ENCODE assay signal across 22 cellular contexts in genomic region chrX:1400049-1400448, GRCh38. TPM values are rescaled to one million over a fixed set of nuclear protein-coding genes. Genes with fewer than 3 reads are reported as not detected.
DNase-seq lines count a peak whose midpoint lies in the region; ATAC-seq, FAIRE-seq and TF ChIP-seq lines count a peak whose summit lies in the region.
"Had no signal": no experiment of that assay in that cellular context is flagged by ENCODE, and none has a peak within 500 bp of the region (broad histone marks: within the 10 kb centered on the region; RNA-seq: fewer than 3 reads in every experiment).

No MANE protein-coding gene starts in this region.

- H3K9me3 ChIP-seq in H1 (ENCODE audit: insufficient read depth in 2 of 2, low read depth in 1 of 2, low read length in 1 of 2) = no peaks in the 10 kb centered on the region

- no peak overlapping the region for H2BK20ac ChIP-seq in H1 (ENCODE audit: low read length)

- DNase-seq in activated T-cell treated with anti-CD3 and anti-CD28 coated beads, Interleukin-2, amount 50 U/mL, for 1 hour = peak; percentile 10
- no peak for DNase-seq in activated T-cell treated with anti-CD3 and anti-CD28 coated beads, Interleukin-2, amount 50 U/mL, for 48 hours
- peak; percentile 17 for DNase-seq in D341Med (ENCODE audit: low spot score)
- no peak for DNase-seq in H1 (ENCODE audit: low read depth in 1 of 2, low spot score in 2 of 2)
- DNase-seq in sciatic nerve (ENCODE audit: low spot score) = peak; percentile 32
- no peak for DNase-seq in DMS79 treated with DMSO at 0.1 percent for 48 hours (lab: John Stamatoyannopoulos, UW)
- no peak for DNase-seq in activated CD4-positive, CD25-positive, alpha-beta regulatory T cell treated with anti-CD3 and anti-CD28 coated beads, Interleukin-2, amount 50 U/mL, for 72 hours
- DNase-seq: DND-41; GOT3; MV-4-11; NCI-H1436; NCI-H2029; NCI-H2171; NCI-H446 treated with DMSO at 0.1 percent for 48 hours; NK-92 treated with Interleukin-12 subunit alpha and Interleukin-12 subunit beta, amount 100 ng/mL, for 24 hours; OCI-M1; RPMI8226 had no signal

- no peak overlapping the region for H2BK12ac ChIP-seq in H1 (ENCODE audit: low read depth, low read length)

- H4K20me1 ChIP-seq in H1 (replicated peaks in 1 of 2; ENCODE audit: control insufficient read depth in 1 of 2, insufficient read depth in 2 of 2, low read length in 2 of 2) = peaks cover 9 to 30% of the 10 kb centered on the region in 2 experiments

- H4K8ac ChIP-seq in H1 (ENCODE audit: extremely low read depth, insufficient read depth, low read length) = no peak overlapping the region

- CTCF ChIA-PET in H1 (lab: Charles Lee; ENCODE audit: partially characterized antibody) = no interaction called here

- H4K5ac ChIP-seq in H1 (ENCODE audit: insufficient read length, low read depth, low read length) = no peak overlapping the region

- H3K4me1 ChIP-seq in H1 (replicated peaks in 1 of 4; ENCODE audit: control insufficient read depth in 3 of 4, insufficient read depth in 4 of 4, low read length in 3 of 4) = peaks cover 0 to 9% (median 3%) of the 10 kb centered on the region in 4 experiments; a peak in 4 of 7 replicates

- no peak overlapping the region for H3K4me3 ChIP-seq in H1 (ENCODE audit: extremely low read depth in 1 of 4, insufficient read depth in 2 of 4, low read depth in 3 of 4, low read length in 4 of 4)
- H3K4me3 ChIP-seq: BLaER1 treated with 17β-estradiol and CSF1 and Interleukin-3, amounts not matched to agents 10 nM and 100 nM; K562 had no signal

- no peak overlapping the region for H3K23ac ChIP-seq in H1 (ENCODE audit: insufficient read length)

- no peak for TF ChIP-seq EP300 in H1 (IDR thresholded peaks at IDR 0.05; ENCODE audit: borderline replicate concordance in 1 of 2, low read depth in 2 of 2, low read length in 2 of 2)

- intact Hi-C loops in sciatic nerve (cut with DNase I) = no loop called here

- no peak overlapping the region for H2BK120ac ChIP-seq in H1 (replicated peaks; ENCODE audit: low read depth, low read length)

- H3K79me2 ChIP-seq in H1 (ENCODE audit: control insufficient read depth in 1 of 2, insufficient read depth in 2 of 2, low read length in 2 of 2) = peaks cover 0 to 14% of the 10 kb centered on the region in 2 experiments; a peak in 1 of 4 replicates

- ATAC-seq in sciatic nerve (no peak), GM18861 (IDR thresholded peaks at IDR 0.05; ENCODE audit: unreplicated experiment) (no peak)

- no peak overlapping the region for H3K4ac ChIP-seq in H1 (replicated peaks; ENCODE audit: insufficient read length, low read depth, low read length)

- TF ChIP-seq POLR2A in H1 (IDR thresholded peaks at IDR 0.05; ENCODE audit: control extremely low read depth in 1 of 2, low read depth in 2 of 2, low read length in 2 of 2) = no peak; a peak in 1 of 3 replicates

- TF ChIP-seq CTCF in H1 (IDR thresholded peaks at IDR 0.05; ENCODE audit: control extremely low read depth in 1 of 3, insufficient read depth in 1 of 3, low read depth in 1 of 3, low read length in 3 of 3) = no peak

- H4K91ac ChIP-seq in H1 (replicated peaks; ENCODE audit: insufficient read length, low read length) = no peak overlapping the region

- no peak for FAIRE-seq in H1 (lab: Jason Lieb, UNC)
- FAIRE-seq: A204.1, G401.6, K562 had no signal

- H2AFZ ChIP-seq in H1 (ENCODE audit: low read length) = no peak overlapping the region

- no peaks in the 10 kb centered on the region for H3K27me3 ChIP-seq in H1 (replicated peaks in 1 of 4; ENCODE audit: control insufficient read depth in 3 of 4, extremely low read depth in 1 of 4, insufficient read depth in 3 of 4, low read length in 3 of 4)
- H3K27me3 ChIP-seq: BLaER1 treated with 17β-estradiol and CSF1 and Interleukin-3, amounts not matched to agents 10 nM and 100 nM had no signal

- POLR2A ChIA-PET in H1 (lab: Charles Lee; ENCODE audit: partially characterized antibody) = no interaction called here

- H3K18ac ChIP-seq in H1 (ENCODE audit: extremely low read depth, low read length) = no peak overlapping the region

- H2BK5ac ChIP-seq in H1 (ENCODE audit: low read depth, low read length) = no peak overlapping the region

- H3K56ac ChIP-seq in H1 (replicated peaks; ENCODE audit: insufficient read length, low read depth, low read length) = no peak overlapping the region

- H3K23me2 ChIP-seq in H1 (ENCODE audit: low read depth, low read length) = peaks cover 27% of the 10 kb centered on the region; the same call in 1 of the 2 replicates

- 80% methylated on average over 12 of the region's 12 CpGs; no CpG with 5 or more reads in 1 of the 2 experiments for WGBS in H1 (ENCODE audit: extremely low coverage in 1 of 2, insufficient coverage in 1 of 2, insufficient read length in 1 of 2, insufficient replicate concordance in 2 of 2, low coverage in 1 of 2, low lambda C conversion rate in 2 of 2, missing lambda C conversion rate in 1 of 2), 2 experiments

- H3K14ac ChIP-seq in H1 (ENCODE audit: insufficient read length) = no peak overlapping the region

- H2BK15ac ChIP-seq in H1 (ENCODE audit: low read length) = no peak overlapping the region

- H3K36me3 ChIP-seq in H1 (ENCODE audit: control insufficient read depth in 2 of 4, insufficient read depth in 4 of 4, low read length in 3 of 4) = peaks cover 9 to 51% (median 29%) of the 10 kb centered on the region in 4 experiments

- no peak overlapping the region for H3K4me2 ChIP-seq in H1 (ENCODE audit: insufficient read depth in 1 of 2, low read depth in 2 of 2, low read length in 2 of 2)
- H3K4me2 ChIP-seq: BLaER1 treated with 17β-estradiol and CSF1 and Interleukin-3, amounts not matched to agents 10 nM and 100 nM had no signal

- peaks cover 8% of the 10 kb centered on the region for H3K79me1 ChIP-seq in H1 (ENCODE audit: low read depth, low read length)

- no peak overlapping the region; the same call in 1 of the 2 replicates for H2AK5ac ChIP-seq in H1 (ENCODE audit: low read depth, low read length)

- H3K9ac ChIP-seq in H1 (replicated peaks in 1 of 4; ENCODE audit: extremely low read depth in 1 of 4, low read depth in 3 of 4, low read length in 3 of 4) = no peak overlapping the region
- H3K9ac ChIP-seq: BLaER1 treated with 17β-estradiol and CSF1 and Interleukin-3, amounts not matched to agents 10 nM and 100 nM had no signal

- no peak for TF ChIP-seq RAD21 in H1 (IDR thresholded peaks at IDR 0.05 in 1 of 2, conservative IDR thresholded peaks at IDR 0.05 in 1 of 2; ENCODE audit: low read depth in 2 of 2, low read length in 2 of 2)

- no peak overlapping the region for H3K27ac ChIP-seq in H1 (ENCODE audit: low read depth, low read length)
- H3K27ac ChIP-seq: BLaER1 treated with 17β-estradiol and CSF1 and Interleukin-3, amounts not matched to agents 10 nM and 100 nM had no signal

TF ChIP-seq in H1, 55 proteins besides CTCF, POLR2A, EP300 and RAD21:
- TF ChIP-seq SIRT6 (IDR thresholded peaks at IDR 0.05; ENCODE audit: low read length) (no peak), POLR2AphosphoS5 (IDR thresholded peaks at IDR 0.05; ENCODE audit: low read depth, low read length) (peak; percentile 46; the same call in 1 of the 2 replicates)

RNA-seq across cellular contexts. Expression of gene SLC25A6, which starts 8.1 kb away (rescaled TPM):
- total RNA-seq in H1 (2021; fragmentation: NEBNext Ultra II Directional; extraction: Animal tissue kit (Norgen Biotek cat#: 25700)) = 487 and 514 TPM in 2 replicates
- 1,220 and 1,529 TPM in 2 replicates for polyA plus RNA-seq in H1 (2011; rRNA removed)
- 1,117 TPM for polyA plus RNA-seq in H1 (2011; cell fraction: cytosol; rRNA removed)
- 686 TPM for polyA plus RNA-seq in H1 (2011; cell fraction: nucleus; rRNA removed)
- 559 to 826 TPM (median 767 TPM) in 4 replicates for polyA plus RNA-seq in H1 (2012, experiment 1 of 2)
- polyA plus RNA-seq in H1 (2012, experiment 2 of 2) = 674 TPM
- polyA plus RNA-seq in H1 (2013, experiment 1 of 2) = 424 TPM
- polyA plus RNA-seq in H1 (2013, experiment 2 of 2) = 418 TPM
- 356 and 371 TPM in 2 replicates for polyA minus RNA-seq in H1 (2011; rRNA and poly(A)+ RNA removed)
- 639 TPM for polyA minus RNA-seq in H1 (2011; cell fraction: cytosol; rRNA and poly(A)+ RNA removed)
- 472 TPM for polyA minus RNA-seq in H1 (2011; cell fraction: nucleus; rRNA and poly(A)+ RNA removed)
- total RNA-seq in sciatic nerve = 167 TPM

RNA-seq across cellular contexts. Expression of gene ASMTL, which starts 52.7 kb away (rescaled TPM):
- 75.4 and 81.4 TPM in 2 replicates for total RNA-seq in H1 (2021; fragmentation: NEBNext Ultra II Directional; extraction: Animal tissue kit (Norgen Biotek cat#: 25700))
- 75.6 and 130 TPM in 2 replicates for polyA plus RNA-seq in H1 (2011; rRNA removed)
- polyA plus RNA-seq in H1 (2011; cell fraction: cytosol; rRNA removed) = 92.6 TPM
- polyA plus RNA-seq in H1 (2011; cell fraction: nucleus; rRNA removed) = 104 TPM
- 51.7 to 90.7 TPM (median 78.8 TPM) in 4 replicates for polyA plus RNA-seq in H1 (2012, experiment 1 of 2)
- 57.9 TPM for polyA plus RNA-seq in H1 (2012, experiment 2 of 2)
- polyA plus RNA-seq in H1 (2013, experiment 1 of 2) = 41.0 TPM
- 39.2 TPM for polyA plus RNA-seq in H1 (2013, experiment 2 of 2)
- polyA minus RNA-seq in H1 (2011; rRNA and poly(A)+ RNA removed) = 47.0 and 49.0 TPM in 2 replicates
- polyA minus RNA-seq in H1 (2011; cell fraction: cytosol; rRNA and poly(A)+ RNA removed) = 52.1 TPM
- polyA minus RNA-seq in H1 (2011; cell fraction: nucleus; rRNA and poly(A)+ RNA removed) = 46.7 TPM
- 35.0 TPM for total RNA-seq in sciatic nerve

Comparison
In these comparisons a context has a peak if more than half of its experiments do, and no peak if none do; other contexts are left out.
1. DNase-seq: peak in activated T-cell treated with anti-CD3 and anti-CD28 coated beads, Interleukin-2, amount 50 U/mL, for 1 hour (single experiment), D341Med (single experiment) and sciatic nerve (single experiment); none in activated T-cell treated with anti-CD3 and anti-CD28 coated beads, Interleukin-2, amount 50 U/mL, for 48 hours (0 of 2), H1 (0 of 2), DMS79 treated with DMSO at 0.1 percent for 48 hours (single experiment) and activated CD4-positive, CD25-positive, alpha-beta regulatory T cell treated with anti-CD3 and anti-CD28 coated beads, Interleukin-2, amount 50 U/mL, for 72 hours (single experiment).